In genomic region chr6:9518433-9518832, GRCh38 we compare ENCODE assay signal across 28 cellular contexts.
DNase-seq lines count a peak whose midpoint lies in the region; ATAC-seq, FAIRE-seq and TF ChIP-seq lines count a peak whose summit lies in the region.
"Had no signal": no experiment of that assay in that cellular context is flagged by ENCODE, and none has a peak within 500 bp of the region (broad histone marks: within the 10 kb centered on the region; RNA-seq: fewer than 3 reads in every experiment).

No MANE protein-coding gene starts in this region.

- H3K4me1 Mint-ChIP-seq in MCF 10A (ENCODE audit: insufficient read depth, unreplicated experiment): peaks cover 45% of the 10 kb centered on the region
- H3K4me1 Mint-ChIP-seq: CD14-positive monocyte; CD8-positive, alpha-beta memory T cell had no signal

- no peaks in the 10 kb centered on the region for H3F3A ChIP-seq in MM.1S (ENCODE audit: insufficient read depth, low read length)

- in situ Hi-C loops in IMR-90 (cut with MboI; ENCODE audit: low sequenced_read_pairs) (no loop called here), K562 (cut with MboI) (no loop called here)

- H3K9me1 ChIP-seq in IMR-90 (ENCODE audit: insufficient read depth, low read length) (peaks cover 15% of the 10 kb centered on the region; the same call in 1 of the 2 replicates), K562 (ENCODE audit: control insufficient read depth, insufficient read depth, low read length) (no peaks in the 10 kb centered on the region)

- TF ChIP-seq POLR2A in breast epithelium (IDR thresholded peaks at IDR 0.05) (no peak), IMR-90 (IDR thresholded peaks at IDR 0.05; ENCODE audit: low read depth, low read length) (no peak), K562 (conservative IDR thresholded peaks at IDR 0.05) (no peak)

- H3K27me3 ChIP-seq in breast epithelium (no peaks in the 10 kb centered on the region), IMR-90 (ENCODE audit: control insufficient read depth, insufficient read depth, low read length) (no peaks in the 10 kb centered on the region), K562 (ENCODE audit: control insufficient read depth in 2 of 2, insufficient read depth in 2 of 2, low read length in 2 of 2) (no peaks in the 10 kb centered on the region), foreskin keratinocyte (no peaks in the 10 kb centered on the region), MM.1S (replicated peaks; ENCODE audit: insufficient read depth, low read length) (no peaks in the 10 kb centered on the region)
- H3K27me3 ChIP-seq: BE2C; BLaER1 treated with 17β-estradiol and CSF1 and Interleukin-3, amounts not matched to agents 10 nM and 100 nM had no signal

- no peak overlapping the region for H2AK9ac ChIP-seq in IMR-90 (replicated peaks; ENCODE audit: low read depth, low read length, poor library complexity)

- no peak overlapping the region for H2BK15ac ChIP-seq in IMR-90 (ENCODE audit: low read depth, low read length)

- no peaks in the 10 kb centered on the region for H3K9me2 ChIP-seq in MM.1S (replicated peaks; ENCODE audit: insufficient read depth, low read length)

- H2AFZ ChIP-seq in IMR-90 (replicated peaks; ENCODE audit: low read length, poor library complexity) (no peak overlapping the region), K562 (ENCODE audit: low read depth, low read length) (no peak overlapping the region), MM.1S (ENCODE audit: low read length) (no peak overlapping the region)

- no peak for FAIRE-seq in K562 (lab: Jason Lieb, UNC)
- FAIRE-seq: A204.1, D721Med, GM12891, GM18507, GM19239, H54 had no signal

- peak overlapping the region; percentile 50 for H3K27ac Mint-ChIP-seq in MCF 10A (ENCODE audit: low read depth, unreplicated experiment)
- H3K27ac Mint-ChIP-seq: CD14-positive monocyte; CD4-positive, alpha-beta T cell; CD8-positive, alpha-beta memory T cell had no signal

- H3K18ac ChIP-seq in IMR-90 (ENCODE audit: low read depth, low read length): no peak overlapping the region

- BruUV-seq in MCF 10A (replicated peaks; lab: Mats Ljungman, UMichigan) (no TSS peak), IMR-90 (replicated peaks; lab: Mats Ljungman, UMichigan) (no TSS peak), K562 (replicated peaks; lab: Mats Ljungman, UMichigan) (no TSS peak)

- H3K4me2 ChIP-seq in IMR-90 (ENCODE audit: low read depth, low read length): no peak overlapping the region
- H3K4me2 ChIP-seq in K562 (ENCODE audit: insufficient read depth, low read length): no peak overlapping the region
- no peak overlapping the region for H3K4me2 ChIP-seq in MM.1S (ENCODE audit: low read depth, low read length)
- H3K4me2 ChIP-seq: BLaER1 treated with 17β-estradiol and CSF1 and Interleukin-3, amounts not matched to agents 10 nM and 100 nM had no signal

- H3K4me1 ChIP-seq in breast epithelium: no peaks in the 10 kb centered on the region
- H3K4me1 ChIP-seq in IMR-90 (ENCODE audit: control insufficient read depth, insufficient read depth, low read length): peaks cover 12% of the 10 kb centered on the region
- H3K4me1 ChIP-seq in K562 (replicated peaks in 1 of 2; ENCODE audit: control insufficient read depth in 2 of 2, insufficient read depth in 2 of 2, low read length in 2 of 2): no peaks in the 10 kb centered on the region
- H3K4me1 ChIP-seq in foreskin keratinocyte: peaks cover 83% of the 10 kb centered on the region
- H3K4me1 ChIP-seq in MM.1S (ENCODE audit: low read length): peaks cover 5% of the 10 kb centered on the region; the same call in 1 of the 2 replicates
- H3K4me1 ChIP-seq: BE2C, HAP-1 had no signal

- POLR2A ChIA-PET in MCF 10A (lab: Yijun Ruan, JAX): no interaction called here
- POLR2A ChIA-PET in IMR-90 (lab: Charles Lee; ENCODE audit: unreplicated experiment): no interaction called here
- POLR2A ChIA-PET in K562 (lab: Yijun Ruan, JAX): interaction anchor here (0.7 kb wide), 1 partner anchor 1325 kb away, joined by 4 read pairs; no protein-coding TSS in a partner anchor

- H3K9ac ChIP-seq in IMR-90 (ENCODE audit: low read depth, low read length) (no peak overlapping the region), K562 (ENCODE audit: insufficient read depth in 1 of 2, low read depth in 2 of 2, low read length in 2 of 2) (no peak overlapping the region), MM.1S (ENCODE audit: low read length) (no peak overlapping the region)
- H3K9ac ChIP-seq: BLaER1 treated with 17β-estradiol and CSF1 and Interleukin-3, amounts not matched to agents 10 nM and 100 nM had no signal

- H2BK120ac ChIP-seq in IMR-90 (ENCODE audit: low read depth, low read length): no peak overlapping the region

- CTCF ChIA-PET in MCF 10A (lab: Yijun Ruan, JAX) (no interaction called here), IMR-90 (lab: Yijun Ruan, JAX) (no interaction called here), K562 (lab: Yijun Ruan, JAX; ENCODE audit: low intra/inter-chr PET ratio) (no interaction called here)

- no peaks in the 10 kb centered on the region for H3K36me3 Mint-ChIP-seq in MCF 10A (ENCODE audit: insufficient read depth, unreplicated experiment)
- H3K36me3 Mint-ChIP-seq: CD14-positive monocyte; CD8-positive, alpha-beta memory T cell had no signal

- no peak overlapping the region for H2BK5ac ChIP-seq in IMR-90 (ENCODE audit: low read depth, low read length, poor library complexity, severe bottlenecking)

- H3K9me3 ChIP-seq in breast epithelium (no peaks in the 10 kb centered on the region), IMR-90 (ENCODE audit: control insufficient read depth, insufficient read depth, low read length) (no peaks in the 10 kb centered on the region), K562 (replicated peaks; ENCODE audit: control insufficient read depth, insufficient read depth, low read depth, low read length) (no peaks in the 10 kb centered on the region), MM.1S (replicated peaks; ENCODE audit: insufficient read depth, low read length) (no peaks in the 10 kb centered on the region)
- H3K9me3 ChIP-seq: BE2C; BLaER1 treated with 17β-estradiol and CSF1 and Interleukin-3, amounts not matched to agents 10 nM and 100 nM; HAP-1 had no signal

- no peak for TF ChIP-seq EP300 in K562 (IDR thresholded peaks at IDR 0.05; ENCODE audit: low read length)

- no peak for DNase-seq in MCF 10A (ENCODE audit: unreplicated experiment)
- DNase-seq in breast epithelium (ENCODE audit: low spot score in 2 of 2): no peak
- no peak for DNase-seq in IMR-90
- no peak for DNase-seq in K562 (ENCODE audit: extremely low read depth in 1 of 4, low spot score in 3 of 4)
- DNase-seq in foreskin keratinocyte: no peak
- DNase-seq in NCI-H446 treated with DMSO at 0.1 percent for 48 hours (lab: John Stamatoyannopoulos, UW): no peak
- no peak for DNase-seq in MM.1S
- DNase-seq in NCI-H774 (lab: John Stamatoyannopoulos, UW): no peak
- DNase-seq: ACHN; AML-193; BE2C; CD4-positive, alpha-beta T cell; CD8-positive, alpha-beta memory T cell; DMS 273 treated with DMSO at 0.1 percent for 48 hours; DMS79; EL; GDM1; GOT3 had no signal

- no peaks in the 10 kb centered on the region for H3K9me3 Mint-ChIP-seq in MCF 10A (ENCODE audit: unreplicated experiment)
- H3K9me3 Mint-ChIP-seq: CD4-positive, alpha-beta T cell had no signal

- H4K20me1 ChIP-seq in IMR-90 (ENCODE audit: insufficient read depth, low read length) (no peaks in the 10 kb centered on the region), K562 (replicated peaks; ENCODE audit: control insufficient read depth, insufficient read depth, low read length) (no peaks in the 10 kb centered on the region), MM.1S (ENCODE audit: insufficient read depth, low read length) (no peaks in the 10 kb centered on the region)
- H4K20me1 ChIP-seq: BLaER1 treated with 17β-estradiol and CSF1 and Interleukin-3, amounts not matched to agents 10 nM and 100 nM had no signal

- no peak overlapping the region for H3K14ac ChIP-seq in IMR-90 (replicated peaks; ENCODE audit: low read depth, low read length)

- no peaks in the 10 kb centered on the region for H3K79me1 ChIP-seq in IMR-90 (ENCODE audit: low read depth in 1 of 2, low read length in 2 of 2)

- no peak for TF ChIP-seq CTCF in MCF 10A (IDR thresholded peaks at IDR 0.05; ENCODE audit: unreplicated experiment)
- TF ChIP-seq CTCF in breast epithelium (IDR thresholded peaks at IDR 0.05): no peak
- TF ChIP-seq CTCF in IMR-90 (conservative IDR thresholded peaks at IDR 0.05; ENCODE audit: low read depth, low read length): no peak
- TF ChIP-seq CTCF in K562 (IDR thresholded peaks at IDR 0.05 in 2 of 3, conservative IDR thresholded peaks at IDR 0.05 in 1 of 3; ENCODE audit: insufficient read depth in 2 of 3, low read depth in 1 of 3, low read length in 3 of 3): no peak
- no peak for TF ChIP-seq CTCF in foreskin keratinocyte (conservative IDR thresholded peaks at IDR 0.05)
- no peak for TF ChIP-seq CTCF in MM.1S (IDR thresholded peaks at IDR 0.05; ENCODE audit: low read length)

- TF ChIP-seq RAD21 in IMR-90 (IDR thresholded peaks at IDR 0.05; ENCODE audit: low read length) (no peak), K562 (CRISPR knock-in tag; conservative IDR thresholded peaks at IDR 0.05 in 1 of 2, IDR thresholded peaks at IDR 0.05 in 1 of 2) (no peak)

- dilution Hi-C loops in IMR-90 (cut with HindIII; ENCODE audit: low sequenced_read_pairs, unreplicated experiment): no loop called here

- H3K23ac ChIP-seq in IMR-90 (ENCODE audit: low read depth, low read length): no peak overlapping the region

- peak overlapping the region; percentile 2; the same call in 1 of the 2 replicates for H2BK20ac ChIP-seq in IMR-90 (ENCODE audit: low read depth, low read length)

- no CpG with 5 or more reads among the region's 1 CpG for WGBS in IMR-90 (ENCODE audit: extremely low coverage in 2 of 2, insufficient read length in 1 of 2), 2 experiments
- WGBS in K562 (ENCODE audit: insufficient coverage, low coverage, missing lambda C conversion rate): 0% methylated on average over 1 of the region's 1 CpG

- H4K8ac ChIP-seq in IMR-90 (ENCODE audit: low read depth in 2 of 2, low read length in 2 of 2): no peak overlapping the region

- no peak overlapping the region for H4K91ac ChIP-seq in IMR-90 (ENCODE audit: insufficient read depth, low read depth, low read length)

- no peak overlapping the region for H3K56ac ChIP-seq in IMR-90 (ENCODE audit: extremely low read depth, insufficient read depth, low read length)

- H4K5ac ChIP-seq in IMR-90 (ENCODE audit: low read depth, low read length): no peak overlapping the region

- ATAC-seq in IMR-90 (ENCODE audit: low read depth): no peak
- no peak for ATAC-seq in K562
- ATAC-seq in foreskin keratinocyte: no peak

- intact Hi-C loops in MCF 10A (cut with micrococcal nuclease) (no loop called here), breast epithelium (cut with DNase I; ENCODE audit: low total_unique reads) (no loop called here), IMR-90 (cut with micrococcal nuclease) (no loop called here), K562 (cut with micrococcal nuclease) (no loop called here)

- no peak overlapping the region for H2AK5ac ChIP-seq in IMR-90 (ENCODE audit: low read depth, low read length)

- H3K27ac ChIP-seq in breast epithelium: no peak overlapping the region
- H3K27ac ChIP-seq in IMR-90 (ENCODE audit: insufficient read depth, low read length): no peak overlapping the region
- H3K27ac ChIP-seq in K562 (ENCODE audit: extremely low read depth, low read depth, low read length): no peak overlapping the region
- peak overlapping the region; percentile 71 for H3K27ac ChIP-seq in foreskin keratinocyte
- no peak overlapping the region for H3K27ac ChIP-seq in MM.1S (ENCODE audit: low read length)
- H3K27ac ChIP-seq: 22Rv1; BLaER1 treated with 17β-estradiol and CSF1 and Interleukin-3, amounts not matched to agents 10 nM and 100 nM had no signal

- H3K4me3 Mint-ChIP-seq in MCF 10A (ENCODE audit: unreplicated experiment): no peak overlapping the region
- H3K4me3 Mint-ChIP-seq: CD14-positive monocyte; CD4-positive, alpha-beta T cell; CD8-positive, alpha-beta memory T cell had no signal

- H3K4ac ChIP-seq in IMR-90 (ENCODE audit: low read depth, low read length): no peak overlapping the region

- H3K27me3 Mint-ChIP-seq in MCF 10A (ENCODE audit: insufficient read depth, unreplicated experiment): no peaks in the 10 kb centered on the region
- H3K27me3 Mint-ChIP-seq: CD8-positive, alpha-beta memory T cell had no signal

- H3K36me3 ChIP-seq in breast epithelium (no peaks in the 10 kb centered on the region), IMR-90 (ENCODE audit: control insufficient read depth, insufficient read depth, low read length) (no peaks in the 10 kb centered on the region), K562 (ENCODE audit: control insufficient read depth, insufficient read depth, low read length) (no peaks in the 10 kb centered on the region), MM.1S (replicated peaks; ENCODE audit: insufficient read depth, low read length) (no peaks in the 10 kb centered on the region)
- H3K36me3 ChIP-seq: BE2C; BLaER1 treated with 17β-estradiol and CSF1 and Interleukin-3, amounts not matched to agents 10 nM and 100 nM; HAP-1 had no signal

- H3K79me2 ChIP-seq in K562 (ENCODE audit: control insufficient read depth, insufficient read depth, low read length): no peaks in the 10 kb centered on the region
- no peaks in the 10 kb centered on the region for H3K79me2 ChIP-seq in MM.1S (ENCODE audit: low read length)

- H3K4me3 ChIP-seq in breast epithelium: no peak overlapping the region
- H3K4me3 ChIP-seq in IMR-90 (ENCODE audit: insufficient read depth, low read depth, low read length): no peak overlapping the region
- H3K4me3 ChIP-seq in K562: no peak overlapping the region
- no peak overlapping the region for H3K4me3 ChIP-seq in MM.1S (ENCODE audit: low read length)
- H3K4me3 ChIP-seq: BLaER1 treated with 17β-estradiol and CSF1 and Interleukin-3, amounts not matched to agents 10 nM and 100 nM; HAP-1 had no signal
